In genomic region chr6:110875548-110876169, GRCh38 we compare ENCODE assay signal across 8 cellular contexts. TPM values are rescaled to one million over a fixed set of nuclear protein-coding genes. Genes with fewer than 3 reads are reported as not detected.
DNase-seq lines count a peak whose midpoint lies in the region; ATAC-seq and TF ChIP-seq lines count a peak whose summit lies in the region.

No MANE protein-coding gene starts in this region.

- H3K4me1 ChIP-seq in SJCRH30 (peaks cover 15% of the 10 kb centered on the region), upper lobe of left lung (peaks cover 36 to 46% (median 42%) of the 10 kb centered on the region in 4 donors)

- H3K4me1 Mint-ChIP-seq in activated naive CD8-positive, alpha-beta T cell (ENCODE audit: low read depth): peaks cover 51% of the 10 kb centered on the region

- 0 to 1% methylated on average over 22 to 43 of the region's 61 CpGs for WGBS in upper lobe of left lung, 2 donors

- H3K9me3 Mint-ChIP-seq in activated naive CD8-positive, alpha-beta T cell (ENCODE audit: low read depth): no peaks in the 10 kb centered on the region

- H3K9me3 ChIP-seq in SJCRH30 (replicated peaks): no peaks in the 10 kb centered on the region
- no peaks in the 10 kb centered on the region for H3K9me3 ChIP-seq in upper lobe of left lung

- TF ChIP-seq EP300 in upper lobe of left lung (IDR thresholded peaks at IDR 0.05): no peak

- no peaks in the 10 kb centered on the region for H3K27me3 Mint-ChIP-seq in activated naive CD8-positive, alpha-beta T cell

- H3K27me3 ChIP-seq in SJCRH30: no peaks in the 10 kb centered on the region
- H3K27me3 ChIP-seq in upper lobe of left lung: no peaks in the 10 kb centered on the region

- peak overlapping the region; percentile 86 for H3K27ac ChIP-seq in SJCRH30
- peak overlapping the region; percentile 93 to 98 (median 96) for H3K27ac ChIP-seq in upper lobe of left lung

- H3K36me3 ChIP-seq in SJCRH30: peaks cover 11% of the 10 kb centered on the region
- H3K36me3 ChIP-seq in upper lobe of left lung: no peaks in the 10 kb centered on the region

- peaks cover 13% of the 10 kb centered on the region for H3K36me3 Mint-ChIP-seq in activated naive CD8-positive, alpha-beta T cell

- peak in 1 of 6 experiments; percentile 12 for TF ChIP-seq CTCF in upper lobe of left lung (IDR thresholded peaks at IDR 0.05)

- H3K4me3 Mint-ChIP-seq in activated naive CD8-positive, alpha-beta T cell: peak overlapping the region; percentile 98

- DNase-seq in SJCRH30: peak; percentile 60 to 67
- peak; percentile 77 for DNase-seq in cardiac septum (ENCODE audit: low spot score)
- peak in 9 of 10 donors; percentile 25 to 91 (median 42) for DNase-seq in posterior cingulate gyrus
- peak; percentile 58 to 93 for DNase-seq in upper lobe of left lung
- DNase-seq in kidney glomerular epithelial cell (lab: John Stamatoyannopoulos, UW): no peak

- no peak for TF ChIP-seq POLR2A in upper lobe of left lung (IDR thresholded peaks at IDR 0.05)

- ATAC-seq in GM18861 (IDR thresholded peaks at IDR 0.05; ENCODE audit: unreplicated experiment): peak; percentile 3
- peak; percentile 21 for ATAC-seq in HG03135 (IDR thresholded peaks at IDR 0.05; ENCODE audit: unreplicated experiment)
- ATAC-seq in upper lobe of left lung (ENCODE audit: low FRiP score in 2 of 2): peak; percentile 44 to 52

- H3K4me3 ChIP-seq in SJCRH30 (peak overlapping the region; percentile 93), upper lobe of left lung (peak overlapping the region; percentile 68 to 96 (median 88))

- peak overlapping the region; percentile 95 for H3K27ac Mint-ChIP-seq in activated naive CD8-positive, alpha-beta T cell

- intact Hi-C loops in cardiac septum (cut with DNase I) (loop anchor here (2.0 to 10.0 kb wide), 5 partner anchors 82 to 348 kb away; partner anchors contain the start of genes GTF3C6 and RPF2), posterior cingulate gyrus (cut with DNase I) (loop anchor here (2.0 to 5.0 kb wide), 4 partner anchors 61 to 343 kb away; partner anchors contain the start of genes CDK19 and GTF3C6)

RNA-seq across cellular contexts. Expression of gene AMD1, which starts 1.1 kb away (rescaled TPM):
- 181 and 193 TPM in 2 replicates for total RNA-seq in SJCRH30 (2014; rRNA removed; shearing (Covaris generic))
- total RNA-seq in cardiac septum (46.0 TPM), upper lobe of left lung (100 to 1,000 TPM in 2 of 6 donors, 10 to 100 TPM in 4; 57.2 to 132 (median 67.9) TPM)
